ENCODE assay signal across 24 cellular contexts in the genomic region with DNA sequence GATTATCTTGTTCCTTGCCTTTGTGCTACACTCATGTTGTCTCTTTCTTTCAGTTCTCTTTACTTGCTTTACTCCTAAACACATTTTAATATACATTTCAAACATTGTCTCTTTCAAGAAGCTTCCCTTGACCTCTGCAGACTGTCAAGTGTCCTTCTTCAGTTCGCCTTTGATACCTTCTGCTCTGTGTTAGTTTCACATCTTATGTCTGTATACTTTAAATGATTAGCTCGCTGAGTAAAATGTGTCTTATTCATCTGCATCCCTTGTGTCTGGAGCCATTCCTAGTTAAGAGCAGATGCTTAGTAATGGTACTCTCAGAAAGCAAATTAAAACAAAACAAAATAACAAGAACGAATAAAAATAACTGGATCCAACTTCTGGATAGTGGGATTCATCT.
"Had no signal": no experiment of that assay in that cellular context is flagged by ENCODE, and none has a peak within 500 bp of the region (broad histone marks: within the 10 kb centered on the region; RNA-seq: fewer than 3 reads in every experiment).

No MANE protein-coding gene starts in this region.

- ATAC-seq: activated CD8-positive, alpha-beta T cell treated with anti-CD3 and anti-CD28 coated beads, Interleukin-2, amount 10 ng/mL, durations not matched to agents 7 days and 5 days; Panc1; Right ventricle myocardium inferior had no signal

- H3K4me1 Mint-ChIP-seq: activated naive CD4-positive, alpha-beta T cell treated with anti-CD3 and anti-CD28 coated beads, Interleukin-2, amount 50 U/mL, for 24 hours had no signal

- H3K4me1 ChIP-seq: breast epithelium had no signal

- H3K9me3 ChIP-seq: breast epithelium, SK-N-SH had no signal

- H3K36me3 Mint-ChIP-seq: activated naive CD4-positive, alpha-beta T cell treated with anti-CD3 and anti-CD28 coated beads, Interleukin-2, amount 50 U/mL, for 24 hours had no signal

- H3K4me3 Mint-ChIP-seq: activated CD8-positive, alpha-beta T cell treated with anti-CD3 and anti-CD28 coated beads, Interleukin-2, amount 10 ng/mL, durations not matched to agents 7 days and 5 days; activated naive CD4-positive, alpha-beta T cell treated with anti-CD3 and anti-CD28 coated beads, Interleukin-2, amount 50 U/mL, for 24 hours; activated T-cell treated with anti-CD3 and anti-CD28 coated beads, Interleukin-2, amount 50 U/mL, for 24 hours; activated T-helper 1 cell treated with anti-CD3 and anti-CD28 coated beads, Interleukin-12 subunit alpha, Interleukin-12 subunit beta, Interleukin-2, Interleukin-4 antibody, amounts not matched to agents 30 ng/mL and 10 ng/mL and 1 ng/mL, durations not matched to agents 14 hours and 24 hours and 36 hours had no signal

- H3K27me3 ChIP-seq: breast epithelium had no signal

- H3K36me3 ChIP-seq: breast epithelium had no signal

- H3K9ac ChIP-seq: SK-N-SH had no signal

- H3K27ac Mint-ChIP-seq: activated CD8-positive, alpha-beta T cell treated with anti-CD3 and anti-CD28 coated beads, Interleukin-2, amount 10 ng/mL, durations not matched to agents 7 days and 5 days; activated naive CD4-positive, alpha-beta T cell treated with anti-CD3 and anti-CD28 coated beads, Interleukin-2, amount 50 U/mL, for 24 hours; activated T-cell treated with anti-CD3 and anti-CD28 coated beads, Interleukin-2, amount 50 U/mL, for 24 hours; activated T-helper 1 cell treated with anti-CD3 and anti-CD28 coated beads, Interleukin-12 subunit alpha, Interleukin-12 subunit beta, Interleukin-2, Interleukin-4 antibody, amounts not matched to agents 30 ng/mL and 10 ng/mL and 1 ng/mL, durations not matched to agents 14 hours and 24 hours and 36 hours had no signal

- H3K27me3 Mint-ChIP-seq: activated T-cell treated with anti-CD3 and anti-CD28 coated beads, Interleukin-2, amount 50 U/mL, for 24 hours had no signal

- H3K9me3 Mint-ChIP-seq: activated naive CD4-positive, alpha-beta T cell treated with anti-CD3 and anti-CD28 coated beads, Interleukin-2, amount 50 U/mL, for 24 hours; activated T-cell treated with anti-CD3 and anti-CD28 coated beads, Interleukin-2, amount 50 U/mL, for 24 hours; activated T-helper 1 cell treated with anti-CD3 and anti-CD28 coated beads, Interleukin-12 subunit alpha, Interleukin-12 subunit beta, Interleukin-2, Interleukin-4 antibody, amounts not matched to agents 30 ng/mL and 10 ng/mL and 1 ng/mL, durations not matched to agents 14 hours and 24 hours and 36 hours had no signal

- H3K27ac ChIP-seq: breast epithelium, VCaP had no signal

- H3K4me3 ChIP-seq: breast epithelium had no signal

- DNase-seq: activated CD4-positive, alpha-beta T cell treated with anti-CD3 and anti-CD28 coated beads, Interleukin-2, amount 50 U/mL, for 1 hour; activated CD4-positive, CD25-positive, alpha-beta regulatory T cell; activated CD8-positive, alpha-beta T cell treated with anti-CD3 and anti-CD28 coated beads, Interleukin-2, amount 10 ng/mL, durations not matched to agents 7 days and 5 days; activated effector memory CD4-positive, alpha-beta T cell treated with Interleukin-2 at 50 U/mL for 16 hours; activated naive CD4-positive, alpha-beta T cell; activated T-cell treated with anti-CD3 and anti-CD28 coated beads, Interleukin-2, amount 50 U/mL, for 24 hours; aorta; caudate nucleus; Karpas-422; MM.1S; NCI-H1436; NCI-H2171 treated with DMSO at 0.1 percent for 48 hours; NCI-H524 treated with DMSO at 0.1 percent for 48 hours; NK-92 treated with Interleukin-12 subunit alpha and Interleukin-12 subunit beta, amount 100 ng/mL, for 24 hours; OCI-M1; RPMI8226; SK-N-SH; T-helper 1 cell had no signal

- H3K4me2 ChIP-seq: SK-N-SH had no signal
